ENCODE assay signal across 2 cellular contexts in genomic region chr4:86446996-86447395, GRCh38.
TF ChIP-seq lines count a peak whose summit lies in the region.

No MANE protein-coding gene starts in this region.

TF ChIP-seq in GM23338, 12 proteins besides CTCF, POLR2A, EP300 and RAD21:
- TF ChIP-seq STAT1 (IDR thresholded peaks at IDR 0.05; ENCODE audit: unreplicated experiment) (no peak), EZH2phosphoT487 (IDR thresholded peaks at IDR 0.05; ENCODE audit: unreplicated experiment) (no peak), NANOG (IDR thresholded peaks at IDR 0.05; ENCODE audit: borderline replicate concordance) (no peak), ZNF331 (CRISPR knock-in tag; IDR thresholded peaks at IDR 0.05; ENCODE audit: low read depth) (no peak), ZNF462 (CRISPR knock-in tag; IDR thresholded peaks at IDR 0.05) (no peak), ETS1 (IDR thresholded peaks at IDR 0.05) (no peak), CREB1 (CRISPR knock-in tag; IDR thresholded peaks at IDR 0.05; ENCODE audit: low read depth) (no peak), ZNF114 (CRISPR knock-in tag; IDR thresholded peaks at IDR 0.05) (no peak), POLR2AphosphoS5 (IDR thresholded peaks at IDR 0.05; ENCODE audit: low read depth) (no peak), JUNB (IDR thresholded peaks at IDR 0.05; ENCODE audit: unreplicated experiment) (no peak), REST (IDR thresholded peaks at IDR 0.05; ENCODE audit: unreplicated experiment) (no peak), EZH2 (IDR thresholded peaks at IDR 0.05; ENCODE audit: low read depth, unreplicated experiment) (no peak)

TF ChIP-seq in H1, 55 proteins besides CTCF, POLR2A, EP300 and RAD21:
- TF ChIP-seq SP4 (IDR thresholded peaks at IDR 0.05; ENCODE audit: low read length) (no peak), CEBPB (IDR thresholded peaks at IDR 0.05; ENCODE audit: low read depth, low read length) (no peak), MAX (IDR thresholded peaks at IDR 0.05) (no peak), HDAC6 (IDR thresholded peaks at IDR 0.05; ENCODE audit: low read depth, low read length) (no peak)
